Comparison of ENCODE assay signal across 17 cellular contexts in the genomic region with DNA sequence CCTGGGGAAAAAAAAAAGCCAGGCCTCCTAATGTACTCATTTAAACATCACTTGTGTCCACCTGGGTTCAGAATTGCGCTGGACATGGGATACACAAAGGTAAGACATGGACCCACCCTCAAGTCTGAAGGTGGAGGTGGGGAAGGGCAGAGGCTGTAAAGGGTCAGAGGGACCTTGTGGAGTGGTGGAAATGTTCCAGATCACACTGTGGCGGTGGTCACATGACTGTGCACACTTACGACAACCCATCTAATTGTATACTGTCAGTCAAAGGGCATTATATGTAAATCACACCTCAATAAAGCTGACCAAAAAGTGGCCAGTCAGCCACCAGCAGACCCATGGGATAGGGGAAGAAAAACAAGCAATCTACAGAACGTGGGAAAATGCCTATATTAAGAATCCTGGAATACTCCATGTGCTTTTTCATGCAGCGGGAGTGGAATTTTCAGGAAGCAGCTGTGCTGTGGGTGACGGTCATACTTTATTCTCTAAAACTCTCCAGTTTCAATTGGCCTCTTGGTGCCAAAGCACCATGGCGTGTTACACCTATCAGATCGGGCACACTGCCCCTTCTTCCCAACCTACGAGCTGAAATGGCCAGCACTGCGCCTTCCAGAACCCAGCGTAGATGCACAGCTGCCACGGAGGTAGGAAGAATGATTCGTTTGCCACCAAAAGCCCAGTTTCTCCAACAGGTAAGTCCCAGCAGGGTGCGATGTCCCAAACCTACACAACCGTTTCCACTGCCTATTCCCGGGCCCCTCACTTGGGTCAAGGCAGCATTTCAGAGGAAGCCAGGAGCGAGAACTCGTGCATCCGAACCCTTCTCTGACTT.
"Had no signal": no experiment of that assay in that cellular context is flagged by ENCODE, and none has a peak within 500 bp of the region (broad histone marks: within the 10 kb centered on the region; RNA-seq: fewer than 3 reads in every experiment).

No MANE protein-coding gene starts in this region.

- H3K27ac ChIP-seq: ascending aorta, breast epithelium, left ventricle myocardium inferior, transverse colon had no signal

- H3K36me3 ChIP-seq: ascending aorta, breast epithelium, left ventricle myocardium inferior, transverse colon had no signal

- H3K27me3 ChIP-seq: ascending aorta, breast epithelium, transverse colon had no signal

- H3K4me3 ChIP-seq: ascending aorta, breast epithelium, left ventricle myocardium inferior, transverse colon had no signal

- DNase-seq: activated CD4-positive, alpha-beta T cell treated with anti-CD3 and anti-CD28 coated beads for 1 hour; activated CD4-positive, alpha-beta T cell treated with anti-CD3 and anti-CD28 coated beads, Interleukin-2, amount 50 U/mL, for 4 hours; activated naive CD4-positive, alpha-beta T cell treated with Interleukin-2 at 50 U/mL for 16 hours; activated T-cell treated with anti-CD3 and anti-CD28 coated beads for 4 hours; cerebellar nuclear complex; dermis blood vessel endothelial cell; endodermal cell; hippocampal formation; left ventricle myocardium inferior; stimulated activated CD4-positive, alpha-beta T cell treated with anti-CD3 and anti-CD28 coated beads, Interleukin-15, amount 100 ng/mL, for 24 hours; stimulated activated CD4-positive, alpha-beta T cell treated with anti-CD3 and anti-CD28 coated beads, Interleukin-4, amount 100 ng/mL, for 24 hours; stimulated activated naive CD4-positive, alpha-beta T cell treated with Interleukin-2 at 50 U/mL for 16 hours; SW 1271; transverse colon had no signal

- H3K9me3 ChIP-seq: ascending aorta, breast epithelium, left ventricle myocardium inferior, transverse colon had no signal

- H3K4me1 ChIP-seq: ascending aorta, breast epithelium had no signal

- FAIRE-seq: keratinocyte had no signal
